In genomic region chr5:79564798-79565279, GRCh38 we compare ENCODE assay signal across 17 cellular contexts. TPM values are rescaled to one million over a fixed set of nuclear protein-coding genes. Genes with fewer than 3 reads are reported as not detected.
A peak's percentile ranks its signal among the peaks of the same experiment; 100 is the strongest.
DNase-seq lines count a peak whose midpoint lies in the region; ATAC-seq and TF ChIP-seq lines count a peak whose summit lies in the region.
"Had no signal": no experiment of that assay in that cellular context is flagged by ENCODE, and none has a peak within 500 bp of the region (broad histone marks: within the 10 kb centered on the region; RNA-seq: fewer than 3 reads in every experiment).

No MANE protein-coding gene starts in this region.

- H3K9ac ChIP-seq in parathyroid adenoma = no peak overlapping the region

- H3K9me3 ChIP-seq in parathyroid adenoma (ENCODE audit: control insufficient read depth, low read length) = no peaks in the 10 kb centered on the region

- no peaks in the 10 kb centered on the region for H3K36me3 ChIP-seq in parathyroid adenoma (ENCODE audit: control insufficient read depth, insufficient read depth, low read length)

- H3K27ac Mint-ChIP-seq in stimulated activated naive B cell treated with anti-CD40 and anti-IgM and Interleukin-4, amounts not matched to agents 10 μg/mL and 1 μg/mL and 100 μg/mL, for 72 hours = no peak overlapping the region
- H3K27ac Mint-ChIP-seq: CD8-positive, alpha-beta memory T cell had no signal

- H3K4me3 ChIP-seq in parathyroid adenoma (ENCODE audit: low read depth, low read length) = no peak overlapping the region

- H3K79me2 ChIP-seq in parathyroid adenoma = no peaks in the 10 kb centered on the region

- peaks cover 0 to 4% of the 10 kb centered on the region in 2 donors for H3K27me3 Mint-ChIP-seq in stimulated activated naive B cell treated with anti-CD40 and anti-IgM and Interleukin-4, amounts not matched to agents 10 μg/mL and 1 μg/mL and 100 μg/mL, for 72 hours

- peaks cover 3 to 5% of the 10 kb centered on the region in 2 donors for H3K9me3 Mint-ChIP-seq in stimulated activated naive B cell treated with anti-CD40 and anti-IgM and Interleukin-4, amounts not matched to agents 10 μg/mL and 1 μg/mL and 100 μg/mL, for 72 hours
- H3K9me3 Mint-ChIP-seq: CD8-positive, alpha-beta memory T cell had no signal

- H3K4me1 Mint-ChIP-seq in stimulated activated naive B cell treated with anti-CD40 and anti-IgM and Interleukin-4, amounts not matched to agents 10 μg/mL and 1 μg/mL and 100 μg/mL, for 72 hours = peaks cover 16 to 21% of the 10 kb centered on the region in 2 donors

- ATAC-seq in stimulated activated naive B cell treated with anti-CD40 and anti-IgM and Interleukin-4, amounts not matched to agents 10 μg/mL and 1 μg/mL and 100 μg/mL, for 72 hours (replicated peaks) = no peak
- ATAC-seq: Right ventricle myocardium inferior had no signal

- H3K4me3 Mint-ChIP-seq in stimulated activated naive B cell treated with anti-CD40 and anti-IgM and Interleukin-4, amounts not matched to agents 10 μg/mL and 1 μg/mL and 100 μg/mL, for 72 hours = no peak overlapping the region

- in situ Hi-C loops in Caki2 (cut with HindIII; ENCODE audit: low pct_unique_long_range_greater_than_20kb, low sequenced_read_pairs) = no loop called here

- DNase-seq in SIG-M5 treated with dmso at 0.1 percent for 504 hours (lab: John Stamatoyannopoulos, UW; ENCODE audit: unreplicated experiment) (peak; percentile 7), SIG-M5 (lab: John Stamatoyannopoulos, UW) (no peak), Caki2 (ENCODE audit: low read depth) (peak; percentile 14), left kidney (ENCODE audit: low read depth, low spot score) (peak; percentile 19), NCI-H1436 (lab: John Stamatoyannopoulos, UW) (no peak), DMS 273 treated with DMSO at 0.1 percent for 48 hours (lab: John Stamatoyannopoulos, UW) (no peak)
- no peak for DNase-seq in stimulated activated naive B cell treated with anti-CD40 and anti-IgM and Interleukin-4, amounts not matched to agents 10 μg/mL and 1 μg/mL and 100 μg/mL, for 72 hours
- DNase-seq: CD8-positive, alpha-beta memory T cell; Kasumi-1; NCI-H1694 treated with DMSO at 0.1 percent for 48 hours; NCI-H2081 treated with DMSO at 0.1 percent for 48 hours; NCI-H2171 treated with DMSO at 0.1 percent for 48 hours; NCI-H526 had no signal

- peak overlapping the region; percentile 9 for H2AFZ ChIP-seq in parathyroid adenoma

- no peaks in the 10 kb centered on the region for H3K36me3 Mint-ChIP-seq in stimulated activated naive B cell treated with anti-CD40 and anti-IgM and Interleukin-4, amounts not matched to agents 10 μg/mL and 1 μg/mL and 100 μg/mL, for 72 hours

- no peak overlapping the region for H3K27ac ChIP-seq in parathyroid adenoma
- H3K27ac ChIP-seq: 22Rv1, C4-2B had no signal

- no peak overlapping the region for H3K4me2 ChIP-seq in parathyroid adenoma (ENCODE audit: low read length)

- no peaks in the 10 kb centered on the region for H3K4me1 ChIP-seq in parathyroid adenoma

- TF ChIP-seq CTCF in parathyroid adenoma (IDR thresholded peaks at IDR 0.05) = no peak

- H3K27me3 ChIP-seq in parathyroid adenoma (ENCODE audit: control insufficient read depth, insufficient read depth, low read length) = no peaks in the 10 kb centered on the region

RNA-seq across cellular contexts. Expression of gene TENT2, which starts 47.4 kb away (rescaled TPM):
- 9.7 and 10.0 TPM in 2 replicates for total RNA-seq in Caki2 (2014; rRNA removed; shearing (Covaris generic); ENCODE audit: low replicate concordance)

RNA-seq across cellular contexts. Expression of gene HOMER1, which starts 50.9 kb away (rescaled TPM):
- total RNA-seq in Caki2 (2014; rRNA removed; shearing (Covaris generic); ENCODE audit: low replicate concordance) = 8.5 and 14.1 TPM in 2 replicates

Comparison
In these comparisons a context has a peak if more than half of its experiments do, and no peak if none do; other contexts are left out.
1. DNase-seq: peak in SIG-M5 treated with dmso at 0.1 percent for 504 hours (single experiment), Caki2 (single experiment) and left kidney (single experiment); none in SIG-M5 (single experiment), stimulated activated naive B cell treated with anti-CD40 and anti-IgM and Interleukin-4, amounts not matched to agents 10 μg/mL and 1 μg/mL and 100 μg/mL, for 72 hours (single experiment), NCI-H1436 (single experiment) and DMS 273 treated with DMSO at 0.1 percent for 48 hours (single experiment).